Comparison of ENCODE assay signal across 14 cellular contexts in the genomic region with DNA sequence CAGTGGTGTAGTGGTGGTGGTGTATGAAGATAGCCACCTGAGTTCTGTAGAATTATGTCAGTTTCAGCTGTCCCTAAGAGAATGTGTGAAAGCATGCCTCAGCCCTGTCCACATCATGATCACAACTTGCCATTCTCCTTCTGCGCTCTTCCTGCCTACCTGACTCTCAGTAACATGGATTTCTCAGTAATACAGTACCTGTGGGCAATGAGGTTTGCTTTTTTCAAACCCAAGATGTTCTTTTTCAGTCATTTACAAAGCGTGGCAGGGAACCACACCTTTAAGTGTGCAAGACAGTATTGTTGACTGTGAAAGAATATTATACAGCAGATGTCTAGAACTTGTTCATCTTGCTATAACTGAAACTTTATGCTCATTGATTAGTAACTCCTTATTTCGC.
"Had no signal": no experiment of that assay in that cellular context is flagged by ENCODE, and none has a peak within 500 bp of the region (broad histone marks: within the 10 kb centered on the region; RNA-seq: fewer than 3 reads in every experiment).

No MANE protein-coding gene starts in this region.

- DNase-seq: activated CD4-positive, CD25-positive, alpha-beta regulatory T cell; activated CD8-positive, alpha-beta memory T cell treated with anti-CD3 and anti-CD28 coated beads for 24 hours; activated naive CD4-positive, alpha-beta T cell treated with anti-CD3 and anti-CD28 coated beads, Interleukin-2, amount 50 U/mL, for 16 hours; aorta; dorsolateral prefrontal cortex; glutamatergic neuron; psoas muscle; sigmoid colon; stimulated activated CD4-positive, alpha-beta T cell treated with anti-CD3 and anti-CD28 coated beads, Interleukin-2, amount 100 ng/mL, for 24 hours; stimulated activated naive CD4-positive, alpha-beta T cell treated with Interleukin-2 at 50 U/mL for 16 hours; upper lobe of right lung had no signal

- H3K27ac ChIP-seq: breast epithelium, psoas muscle, sigmoid colon, SK-N-MC, upper lobe of right lung had no signal

- H3K36me3 ChIP-seq: breast epithelium had no signal

- H3K4me3 ChIP-seq: breast epithelium, dorsolateral prefrontal cortex, psoas muscle, sigmoid colon, SK-N-MC, upper lobe of right lung had no signal

- ATAC-seq: esophagus mucosa, psoas muscle, upper lobe of right lung had no signal

- H3K9me3 ChIP-seq: breast epithelium, psoas muscle, sigmoid colon, upper lobe of right lung had no signal

- H3K27me3 ChIP-seq: breast epithelium, dorsolateral prefrontal cortex, sigmoid colon, upper lobe of right lung had no signal
